ENCODE assay signal across 8 cellular contexts in the genomic region with DNA sequence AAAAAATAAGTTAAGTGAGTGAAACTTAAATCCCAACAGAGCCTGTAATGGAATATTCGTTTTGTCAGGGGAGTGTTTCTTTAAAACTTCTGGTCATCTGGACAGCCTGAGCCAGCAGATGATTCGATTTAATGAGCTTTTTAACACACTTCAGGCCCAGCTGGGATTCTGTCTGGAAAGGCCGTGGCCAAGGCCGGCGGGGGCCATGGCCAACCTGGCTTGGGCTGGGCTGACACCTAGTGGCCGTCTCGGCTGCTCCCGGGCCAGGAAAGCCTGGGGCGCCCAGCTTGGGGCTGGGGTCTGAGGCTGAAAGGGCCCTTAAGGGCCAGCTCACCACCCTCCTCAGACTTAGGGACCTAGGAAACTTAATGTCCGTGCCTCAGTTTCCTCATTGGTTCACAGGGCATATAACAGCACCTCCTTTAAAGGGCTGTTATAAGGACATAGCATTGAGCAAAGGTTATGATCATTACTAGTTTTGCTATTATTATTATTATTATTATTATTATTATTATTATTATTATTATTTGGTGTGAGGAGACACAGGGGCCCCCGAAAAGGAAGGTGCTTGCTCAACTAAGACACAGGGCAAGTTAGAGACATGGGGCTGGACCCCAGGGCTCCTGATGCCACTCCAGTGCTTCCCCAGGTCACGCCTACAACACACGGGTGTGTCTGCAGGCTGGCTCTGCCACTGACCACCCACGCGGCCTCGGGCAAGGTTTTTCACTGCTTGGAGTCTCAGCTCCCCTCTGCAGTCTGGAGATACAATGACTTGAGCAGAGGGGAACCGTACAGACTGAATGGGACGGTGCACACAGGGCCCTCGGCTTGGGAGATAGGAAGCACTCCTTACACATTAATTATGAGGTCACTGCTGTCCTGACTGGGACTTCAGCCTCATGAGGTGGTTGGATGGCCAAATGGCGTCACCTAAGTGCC.
DNase-seq lines count a peak whose midpoint lies in the region; FAIRE-seq and TF ChIP-seq lines count a peak whose summit lies in the region.

No MANE protein-coding gene starts in this region.

- H3K27ac ChIP-seq in endothelial cell of umbilical vein (ENCODE audit: insufficient read depth, low read depth, low read length) = no peak overlapping the region

- H3K4me1 Mint-ChIP-seq in nephron progenitor cell = peaks cover 14% of the 10 kb centered on the region

- H3K27ac Mint-ChIP-seq in nephron progenitor cell = no peak overlapping the region

- peaks cover 8% of the 10 kb centered on the region for H3K9me3 Mint-ChIP-seq in nephron progenitor cell

- dilution Hi-C loops in endothelial cell of umbilical vein (cut with MboI; ENCODE audit: extremely low pct_ligation_motif_present, low sequenced_read_pairs) = no loop called here

- BruUV-seq in endothelial cell of umbilical vein (replicated peaks; lab: Mats Ljungman, UMichigan) = no TSS peak

- no peaks in the 10 kb centered on the region for H3K9me1 ChIP-seq in endothelial cell of umbilical vein (replicated peaks; ENCODE audit: control insufficient read depth, extremely low read depth, insufficient read depth, low read length)

- FAIRE-seq in endothelial cell of umbilical vein (lab: Jason Lieb, UNC) = peak; percentile 66

- H3K4me2 ChIP-seq in endothelial cell of umbilical vein (ENCODE audit: insufficient read depth, low read length) = no peak overlapping the region

- H2AFZ ChIP-seq in endothelial cell of umbilical vein (ENCODE audit: low read depth, low read length) = no peak overlapping the region

- no peak overlapping the region for H3K4me3 ChIP-seq in endothelial cell of umbilical vein (replicated peaks in 1 of 3; ENCODE audit: insufficient read depth in 1 of 3, low read depth in 1 of 3, low read length in 3 of 3)

- CTCF ChIA-PET in endothelial cell of umbilical vein (lab: Charles Lee) = interaction anchor here (0.6 to 3.1 kb wide), 24 partner anchors 10 to 884 kb away, joined by 3 to 69 read pairs (median 4); no protein-coding TSS in a partner anchor

- no peaks in the 10 kb centered on the region for H3K9me3 ChIP-seq in endothelial cell of umbilical vein (replicated peaks; ENCODE audit: control insufficient read depth, insufficient read depth, low read length)

- no peak overlapping the region for H3K9ac ChIP-seq in endothelial cell of umbilical vein (replicated peaks; ENCODE audit: extremely low read depth, insufficient read depth, low read length)

- DNase-seq in NCI-H82 treated with DMSO at 0.1 percent for 48 hours (lab: John Stamatoyannopoulos, UW; ENCODE audit: unreplicated experiment) (peak; percentile 33), endothelial cell of umbilical vein (ENCODE audit: low read depth, low spot score) (peak; percentile 21), nephron progenitor cell (peak; percentile 78), GOT3 (lab: John Stamatoyannopoulos, UW) (no peak), T-helper 2 cell (no peak), DMS153 (lab: John Stamatoyannopoulos, UW) (no peak), GM19238 (ENCODE audit: insufficient read length, low spot score) (no peak)

- H3K79me2 ChIP-seq in endothelial cell of umbilical vein (ENCODE audit: control insufficient read depth, insufficient read depth, low read length) = no peaks in the 10 kb centered on the region

- peaks cover 31% of the 10 kb centered on the region for H3K27me3 Mint-ChIP-seq in nephron progenitor cell (ENCODE audit: low read depth, poor library complexity)

- no peak overlapping the region for H3K4me3 Mint-ChIP-seq in nephron progenitor cell

- intact Hi-C loops in endothelial cell of umbilical vein (cut with micrococcal nuclease) = loop anchor here (1.0 to 5.0 kb wide), 4 partner anchors 185 to 743 kb away; a partner anchor contains a TSS

- H3K27me3 ChIP-seq in endothelial cell of umbilical vein (ENCODE audit: control insufficient read depth in 2 of 2, insufficient read depth in 2 of 2, low read length in 2 of 2) = no peaks in the 10 kb centered on the region

- no peaks in the 10 kb centered on the region for H4K20me1 ChIP-seq in endothelial cell of umbilical vein (replicated peaks; ENCODE audit: control insufficient read depth, extremely low read depth, insufficient read depth, low read length)

- peak; percentile 43; the same call in 2 of the 3 replicates for TF ChIP-seq CTCF in GM12872 (IDR thresholded peaks at IDR 0.05; ENCODE audit: insufficient read depth, low read depth, low read length)
- peak; percentile 65 to 86 for TF ChIP-seq CTCF in endothelial cell of umbilical vein (IDR thresholded peaks at IDR 0.05; ENCODE audit: extremely low read depth in 1 of 2, insufficient read depth in 1 of 2, low read depth in 1 of 2, low read length in 2 of 2)
- TF ChIP-seq CTCF in nephron progenitor cell (IDR thresholded peaks at IDR 0.05) = peak; percentile 78

- POLR2A ChIA-PET in endothelial cell of umbilical vein (lab: Charles Lee) = no interaction called here

- H3K36me3 ChIP-seq in endothelial cell of umbilical vein (ENCODE audit: control insufficient read depth in 2 of 2, extremely low read depth in 1 of 2, insufficient read depth in 2 of 2, low read length in 2 of 2) = peaks cover 0 to 6% of the 10 kb centered on the region in 2 experiments

- H3K36me3 Mint-ChIP-seq in nephron progenitor cell (ENCODE audit: low read depth) = no peaks in the 10 kb centered on the region

- H3K4me1 ChIP-seq in endothelial cell of umbilical vein (ENCODE audit: control insufficient read depth, extremely low read depth, insufficient read depth, low read length) = no peaks in the 10 kb centered on the region

- no peak for TF ChIP-seq POLR2A in endothelial cell of umbilical vein (IDR thresholded peaks at IDR 0.05; ENCODE audit: low read depth, low read length)

TF ChIP-seq in endothelial cell of umbilical vein, 7 proteins besides CTCF, POLR2A, EP300 and RAD21:
- no peak for TF ChIP-seq FOS (IDR thresholded peaks at IDR 0.05; ENCODE audit: borderline replicate concordance, insufficient read depth, low read length)
- TF ChIP-seq MYC (IDR thresholded peaks at IDR 0.05; ENCODE audit: low read depth, low read length) = no peak
- TF ChIP-seq, protein P1, sequence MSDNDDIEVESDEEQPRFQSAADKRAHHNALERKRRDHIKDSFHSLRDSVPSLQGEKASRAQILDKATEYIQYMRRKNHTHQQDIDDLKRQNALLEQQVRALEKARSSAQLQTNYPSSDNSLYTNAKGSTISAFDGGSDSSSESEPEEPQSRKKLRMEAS (IDR thresholded peaks at IDR 0.05; ENCODE audit: insufficient read depth, insufficient read length) = no peak
- no peak for TF ChIP-seq GATA2 (IDR thresholded peaks at IDR 0.05; ENCODE audit: insufficient read depth, insufficient read length, low read depth, low read length)
- TF ChIP-seq POLR2AphosphoS5 (IDR thresholded peaks at IDR 0.05; ENCODE audit: insufficient read depth, low read depth, low read length) = no peak
- TF ChIP-seq EZH2 (IDR thresholded peaks at IDR 0.05; ENCODE audit: borderline replicate concordance, low read depth, low read length, severe bottlenecking) = no peak
- TF ChIP-seq JUN (IDR thresholded peaks at IDR 0.05; ENCODE audit: borderline replicate concordance, insufficient read depth, insufficient read length, low read depth) = no peak
TF ChIP-seq in endothelial cell of umbilical vein: peak in this region for 0.

Comparison
In these comparisons a context has a peak if more than half of its experiments do, and no peak if none do; other contexts are left out.
1. DNase-seq: peak in NCI-H82 treated with DMSO at 0.1 percent for 48 hours (single experiment), endothelial cell of umbilical vein (single experiment) and nephron progenitor cell (single experiment); none in GOT3 (single experiment), T-helper 2 cell (0 of 5), DMS153 (single experiment) and GM19238 (single experiment).
2. Peak in every context shown above with its lines, with median percentiles within 50 percentile points of each other: CTCF ChIP-seq.